15 cellular contexts compared by ENCODE assay signal in genomic region chr6:137495652-137496391, GRCh38. TPM values are rescaled to one million over a fixed set of nuclear protein-coding genes. Genes with fewer than 3 reads are reported as not detected.
DNase-seq lines count a peak whose midpoint lies in the region; ATAC-seq and TF ChIP-seq lines count a peak whose summit lies in the region.
"Had no signal": no experiment of that assay in that cellular context is flagged by ENCODE, and none has a peak within 500 bp of the region (broad histone marks: within the 10 kb centered on the region; RNA-seq: fewer than 3 reads in every experiment).

No MANE protein-coding gene starts in this region.

- no peak for ATAC-seq in CD4-positive, CD25-positive, alpha-beta regulatory T cell (ENCODE audit: low read depth in 2 of 2)
- no peak for ATAC-seq in HG02798 (IDR thresholded peaks at IDR 0.05; ENCODE audit: poor library complexity, unreplicated experiment)
- no peak for ATAC-seq in PC-3

- no peaks in the 10 kb centered on the region for H3F3A ChIP-seq in PC-3 (ENCODE audit: low read length, unreplicated experiment)

- peaks cover 90% of the 10 kb centered on the region for H3K27me3 Mint-ChIP-seq in CD4-positive, CD25-positive, alpha-beta regulatory T cell

- no peaks in the 10 kb centered on the region for H3K36me3 ChIP-seq in CD4-positive, CD25-positive, alpha-beta regulatory T cell (ENCODE audit: control insufficient read depth, insufficient read depth, low read length)
- H3K36me3 ChIP-seq in PC-3 (ENCODE audit: low read depth, low read length), result no peaks in the 10 kb centered on the region
- H3K36me3 ChIP-seq: HAP-1 had no signal

- no peak overlapping the region for H2AFZ ChIP-seq in PC-3 (ENCODE audit: low read length)

- intact Hi-C loops in PC-3 (cut with micrococcal nuclease), result no loop called here

- H3K27me3 ChIP-seq in CD4-positive, CD25-positive, alpha-beta regulatory T cell (ENCODE audit: control insufficient read depth, insufficient read depth, low read length), result peaks cover 60% of the 10 kb centered on the region
- peaks cover 55% of the 10 kb centered on the region for H3K27me3 ChIP-seq in PC-3 (ENCODE audit: low read length)

- no peaks in the 10 kb centered on the region for H3K36me3 Mint-ChIP-seq in CD4-positive, CD25-positive, alpha-beta regulatory T cell

- peaks cover 51% of the 10 kb centered on the region for H3K4me1 ChIP-seq in CD4-positive, CD25-positive, alpha-beta regulatory T cell (ENCODE audit: control insufficient read depth, insufficient read depth, low read length, poor library complexity, severe bottlenecking)
- H3K4me1 ChIP-seq in PC-3 (ENCODE audit: insufficient read depth, low read length), result no peaks in the 10 kb centered on the region
- H3K4me1 ChIP-seq: HAP-1 had no signal

- no peak overlapping the region for H3K4me2 ChIP-seq in PC-3 (ENCODE audit: low read length)

- no peak for TF ChIP-seq CTCF in PC-3 (conservative IDR thresholded peaks at IDR 0.05; ENCODE audit: low read depth, low read length)

- no peak overlapping the region for H3K9ac ChIP-seq in PC-3 (ENCODE audit: low read length)

- POLR2A ChIA-PET in PC-3 (lab: Charles Lee; ENCODE audit: unreplicated experiment), result no interaction called here

- peaks cover 9 to 60% (median 23%) of the 10 kb centered on the region in 4 donors for H3K4me1 Mint-ChIP-seq in CD4-positive, CD25-positive, alpha-beta regulatory T cell

- no peaks in the 10 kb centered on the region for H3K9me3 ChIP-seq in CD4-positive, CD25-positive, alpha-beta regulatory T cell (ENCODE audit: control insufficient read depth in 2 of 2, low read length in 2 of 2)
- no peaks in the 10 kb centered on the region for H3K9me3 ChIP-seq in PC-3 (ENCODE audit: low read length)
- H3K9me3 ChIP-seq: HAP-1 had no signal

- DNase-seq in CD4-positive, CD25-positive, alpha-beta regulatory T cell, result peak in 1 of 3 donors; percentile 26
- DNase-seq in DMS53 (lab: John Stamatoyannopoulos, UW), result peak; percentile 45
- peak; percentile 60 for DNase-seq in activated CD8-positive, alpha-beta memory T cell treated with anti-CD3 and anti-CD28 coated beads, Interleukin-2, amount 50 U/mL, for 48 hours
- peak; percentile 42 for DNase-seq in iPS-NIHi11 (ENCODE audit: low spot score)
- DNase-seq in EL, result no peak
- no peak for DNase-seq in PC-3
- DNase-seq: NCI-H146; OCI-M1; stimulated activated naive CD4-positive, alpha-beta T cell treated with Interleukin-2 at 50 U/mL for 16 hours; T-helper 9 cell had no signal

- CTCF ChIA-PET in PC-3 (lab: Charles Lee), result no interaction called here

- H3K9me3 Mint-ChIP-seq in CD4-positive, CD25-positive, alpha-beta regulatory T cell, result peaks cover 0 to 9% (median 1%) of the 10 kb centered on the region in 7 donors

- no peaks in the 10 kb centered on the region for H3K79me2 ChIP-seq in PC-3 (ENCODE audit: low read length)

- H4K20me1 ChIP-seq in PC-3 (ENCODE audit: low read length), result no peaks in the 10 kb centered on the region

- no peak overlapping the region for H3K27ac ChIP-seq in CD4-positive, CD25-positive, alpha-beta regulatory T cell (ENCODE audit: insufficient read depth, low read length, poor library complexity, severe bottlenecking)
- H3K27ac ChIP-seq in PC-3 (ENCODE audit: low read length), result no peak overlapping the region

- H3K27ac Mint-ChIP-seq in CD4-positive, CD25-positive, alpha-beta regulatory T cell, result peak overlapping the region in 1 of 3 donors; percentile 38
- H3K27ac Mint-ChIP-seq: activated T-helper 2 cell treated with anti-CD3 and anti-CD28 coated beads, Interferon-gamma antibody, Interleukin-2, Interleukin-4, amounts not matched to agents 10 μg/mL and 5 μg/mL and 100 μg/mL, durations not matched to agents 14 hours and 24 hours and 36 hours had no signal

- no peak overlapping the region for H3K4me3 ChIP-seq in CD4-positive, CD25-positive, alpha-beta regulatory T cell (ENCODE audit: low read depth, low read length)
- H3K4me3 ChIP-seq in PC-3 (ENCODE audit: low read length), result no peak overlapping the region
- H3K4me3 ChIP-seq: HAP-1 had no signal

- H3K4me3 Mint-ChIP-seq in CD4-positive, CD25-positive, alpha-beta regulatory T cell, result peak overlapping the region in 3 of 4 donors; percentile 18 to 62 (median 26)

- no TSS peak for BruUV-seq in PC-3 (replicated peaks; lab: Mats Ljungman, UMichigan)

- H3K9me2 ChIP-seq in PC-3 (replicated peaks; ENCODE audit: low read length), result no peaks in the 10 kb centered on the region

RNA-seq across cellular contexts. Expression of gene OLIG3, which starts 1.6 kb away (rescaled TPM):
- not detected for total RNA-seq in CD4-positive, CD25-positive, alpha-beta regulatory T cell
- polyA plus RNA-seq in CD4-positive, CD25-positive, alpha-beta regulatory T cell, result not detected
- not detected in 2 replicates for total RNA-seq in PC-3 (2014; rRNA removed)
- total RNA-seq: activated T-helper 2 cell treated with anti-CD3 and anti-CD28 coated beads, Interferon-gamma antibody, Interleukin-2, Interleukin-4, amounts not matched to agents 10 μg/mL and 5 μg/mL and 100 μg/mL, durations not matched to agents 14 hours and 24 hours and 36 hours; chondrocyte; osteocyte had no signal

Comparison
In these comparisons a context has a peak if more than half of its experiments do, and no peak if none do; other contexts are left out.
1. DNase-seq: peak in DMS53 (single experiment), activated CD8-positive, alpha-beta memory T cell treated with anti-CD3 and anti-CD28 coated beads, Interleukin-2, amount 50 U/mL, for 48 hours (single experiment) and iPS-NIHi11 (single experiment); none in EL (single experiment) and PC-3 (single experiment).